Comparison of ENCODE assay signal across 8 cellular contexts in the genomic region with DNA sequence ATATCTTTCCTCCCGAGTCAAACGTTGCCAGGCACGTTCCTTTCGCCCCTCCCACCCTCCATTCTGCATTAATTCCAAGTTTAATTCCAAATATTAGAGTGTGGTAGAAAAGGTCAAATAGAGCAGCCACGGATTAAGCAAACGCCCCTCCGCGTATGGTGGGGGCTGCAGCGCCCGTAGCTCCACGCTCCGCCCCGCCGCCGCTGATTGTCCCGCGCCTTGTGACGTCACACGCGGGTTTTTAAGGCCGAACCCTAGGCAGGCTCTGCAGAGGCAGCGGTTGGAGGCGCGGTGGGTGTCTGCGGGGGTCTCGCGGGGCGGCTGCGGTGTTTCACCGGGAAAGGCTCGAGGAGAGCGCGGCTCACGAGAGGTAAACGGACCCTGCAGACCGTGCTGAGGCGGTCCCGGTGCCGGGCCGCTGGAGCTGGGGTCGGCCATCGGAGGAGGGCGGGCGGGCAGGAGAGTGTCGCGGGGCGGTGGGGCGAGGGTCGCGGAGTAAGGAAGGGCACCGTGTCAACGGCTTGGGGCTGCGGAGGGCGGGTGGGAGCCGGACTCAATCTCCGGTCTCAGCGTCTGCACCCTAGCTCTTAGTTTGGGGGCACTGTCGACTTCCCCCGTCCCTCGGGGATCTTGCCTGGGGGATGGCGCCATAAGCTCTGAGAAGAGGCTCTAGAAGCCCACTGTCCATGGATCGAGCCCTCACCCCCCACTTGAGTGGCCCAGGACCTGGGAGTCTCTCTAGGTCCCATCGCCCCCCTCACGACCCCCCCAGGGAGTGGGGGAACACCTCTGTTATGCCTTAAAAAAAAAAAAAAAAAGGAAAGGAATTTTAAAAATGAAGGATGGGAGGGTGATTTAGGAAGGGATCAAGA. TPM values are rescaled to one million over a fixed set of nuclear protein-coding genes. Genes with fewer than 3 reads are reported as not detected.
DNase-seq lines count a peak whose midpoint lies in the region; ATAC-seq and TF ChIP-seq lines count a peak whose summit lies in the region.

Gene ARL4D, plus strand, starts transcription at position 270 of the 872 bp plus-strand sequence. CDS start 740 bp downstream, outside the sequence.

- peak; percentile 18 for DNase-seq in CMK (ENCODE audit: low read depth)
- peak; percentile 86 for DNase-seq in NCI-H774 (lab: John Stamatoyannopoulos, UW)
- peak; percentile 88 for DNase-seq in activated CD8-positive, alpha-beta T cell treated with anti-CD3 and anti-CD28 coated beads, Interleukin-2, amount 10 ng/mL, durations not matched to agents 7 days and 5 days
- DNase-seq in ecto neural progenitor cell (ENCODE audit: low spot score), result peak; percentile 94
- DNase-seq in lower lobe of right lung, result peak; percentile 93
- peak; percentile 75 to 76 for DNase-seq in stimulated activated CD4-positive, alpha-beta T cell treated with anti-CD3 and anti-CD28 coated beads, Interleukin-4, amount 100 ng/mL, for 48 hours (ENCODE audit: low read depth in 2 of 2)

- no peaks in the 10 kb centered on the region for H3K27me3 ChIP-seq in lower lobe of right lung (ENCODE audit: low read depth)

- CTCF ChIA-PET in activated CD8-positive, alpha-beta T cell treated with anti-CD3 and anti-CD28 coated beads, Interleukin-2, amount 10 ng/mL, durations not matched to agents 7 days and 5 days (lab: Charles Lee), result interaction anchor here (0.6 to 12.3 kb wide), 8 partner anchors 11 to 1436 kb away, joined by 3 to 393 read pairs (median 4); partner anchors contain the start of gene DHX8

- POLR2A ChIA-PET in activated CD8-positive, alpha-beta T cell treated with anti-CD3 and anti-CD28 coated beads, Interleukin-2, amount 10 ng/mL, durations not matched to agents 7 days and 5 days (lab: Charles Lee), result interaction anchor here (0.6 to 11.0 kb wide), 6 partner anchors 9 to 85 kb away, joined by 4 to 151 read pairs (median 28); partner anchors contain the start of gene DHX8

- peak within 1 kb of the TSS; percentile 93 for H3K27ac Mint-ChIP-seq in activated CD8-positive, alpha-beta T cell treated with anti-CD3 and anti-CD28 coated beads, Interleukin-2, amount 10 ng/mL, durations not matched to agents 7 days and 5 days

- H3K27ac ChIP-seq in lower lobe of right lung, result peak within 1 kb of the TSS; percentile 84

- no peaks in the 10 kb centered on the region for H3K9me3 Mint-ChIP-seq in activated CD8-positive, alpha-beta T cell treated with anti-CD3 and anti-CD28 coated beads, Interleukin-2, amount 10 ng/mL, durations not matched to agents 7 days and 5 days (ENCODE audit: insufficient read depth)

- peak; percentile 75 for ATAC-seq in HG02798 (IDR thresholded peaks at IDR 0.05; ENCODE audit: poor library complexity, unreplicated experiment)
- ATAC-seq in activated CD8-positive, alpha-beta T cell treated with anti-CD3 and anti-CD28 coated beads, Interleukin-2, amount 10 ng/mL, durations not matched to agents 7 days and 5 days, result peak; percentile 84
- peak; percentile 91 for ATAC-seq in lower lobe of right lung
- ATAC-seq in GM19467 (IDR thresholded peaks at IDR 0.05; ENCODE audit: unreplicated experiment), result no peak

- H3K4me1 ChIP-seq in lower lobe of right lung, result peaks cover 46% of the 10 kb centered on the region

- H3K9me3 ChIP-seq in lower lobe of right lung, result no peaks in the 10 kb centered on the region

- intact Hi-C loops in lower lobe of right lung (cut with DNase I), result no loop called here

- peak within 1 kb of the TSS; percentile 73 for H3K4me3 ChIP-seq in lower lobe of right lung

- H3K4me3 Mint-ChIP-seq in activated CD8-positive, alpha-beta T cell treated with anti-CD3 and anti-CD28 coated beads, Interleukin-2, amount 10 ng/mL, durations not matched to agents 7 days and 5 days, result peak within 1 kb of the TSS; percentile 91

- H3K4me1 Mint-ChIP-seq in activated CD8-positive, alpha-beta T cell treated with anti-CD3 and anti-CD28 coated beads, Interleukin-2, amount 10 ng/mL, durations not matched to agents 7 days and 5 days (ENCODE audit: low read depth), result peaks cover 41% of the 10 kb centered on the region

- H3K36me3 ChIP-seq in lower lobe of right lung, result no peaks in the 10 kb centered on the region

- H3K36me3 Mint-ChIP-seq in activated CD8-positive, alpha-beta T cell treated with anti-CD3 and anti-CD28 coated beads, Interleukin-2, amount 10 ng/mL, durations not matched to agents 7 days and 5 days (ENCODE audit: low read depth), result no peaks in the 10 kb centered on the region

- H3K27me3 Mint-ChIP-seq in activated CD8-positive, alpha-beta T cell treated with anti-CD3 and anti-CD28 coated beads, Interleukin-2, amount 10 ng/mL, durations not matched to agents 7 days and 5 days (ENCODE audit: low read depth), result no peaks in the 10 kb centered on the region

- no peak for TF ChIP-seq CTCF in lower lobe of right lung (IDR thresholded peaks at IDR 0.05)

RNA-seq across cellular contexts. Expression of gene ARL4D, which starts in this region (rescaled TPM):
- 1 to 10 TPM; 2.9 to 4.2 TPM for total RNA-seq in activated CD8-positive, alpha-beta T cell treated with anti-CD3 and anti-CD28 coated beads, Interleukin-2, amount 10 ng/mL, durations not matched to agents 7 days and 5 days
- total RNA-seq in lower lobe of right lung, result 12.9 TPM

Comparison
In these comparisons a context has a peak if more than half of its experiments do, and no peak if none do; other contexts are left out.
1. DNase-seq: peak in every context shown above with its lines; median percentile 94 in ecto neural progenitor cell; 93 in lower lobe of right lung; 88 in activated CD8-positive, alpha-beta T cell treated with anti-CD3 and anti-CD28 coated beads, Interleukin-2, amount 10 ng/mL, durations not matched to agents 7 days and 5 days; 86 in NCI-H774; 76 in stimulated activated CD4-positive, alpha-beta T cell treated with anti-CD3 and anti-CD28 coated beads, Interleukin-4, amount 100 ng/mL, for 48 hours; 18 in CMK.